ENCODE assay signal across 29 cellular contexts in the genomic region with DNA sequence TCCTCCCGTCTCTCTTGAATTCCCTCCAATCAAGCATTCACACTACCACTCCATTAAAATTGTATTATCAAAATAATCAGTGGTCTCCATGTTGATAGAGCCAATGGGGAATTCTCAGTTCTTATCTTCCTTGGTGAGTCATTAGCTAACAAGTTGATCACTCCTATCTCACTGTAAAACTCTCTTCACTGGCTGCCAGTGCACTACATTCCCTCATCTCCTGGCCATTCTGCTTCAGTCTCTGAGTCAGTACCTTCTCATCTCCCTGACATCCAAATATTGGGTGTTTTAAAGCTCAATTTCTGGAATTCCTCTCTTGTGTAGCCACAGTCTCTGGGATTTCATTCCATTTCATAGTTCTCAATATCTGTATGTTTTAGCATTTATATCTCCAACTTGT.
DNase-seq lines count a peak whose midpoint lies in the region; ATAC-seq and TF ChIP-seq lines count a peak whose summit lies in the region.
"Had no signal": no experiment of that assay in that cellular context is flagged by ENCODE, and none has a peak within 500 bp of the region (broad histone marks: within the 10 kb centered on the region; RNA-seq: fewer than 3 reads in every experiment).

No MANE protein-coding gene starts in this region.

- TF ChIP-seq CTCF in AG10803 (conservative IDR thresholded peaks at IDR 0.05; ENCODE audit: low read length) (no peak), foreskin fibroblast (IDR thresholded peaks at IDR 0.05; ENCODE audit: low read depth, low read length) (no peak), GM10266 (IDR thresholded peaks at IDR 0.05; ENCODE audit: control insufficient read depth, insufficient read depth, low read depth, missing control alignments) (no peak)

- DNase-seq in AG10803 (ENCODE audit: low read depth) (peak; percentile 34), HS-27A (ENCODE audit: low read depth) (peak; percentile 88), amniotic epithelial cell (ENCODE audit: low read depth) (peak; percentile 15), foreskin fibroblast (peak; percentile 36 to 71), NCI-H748 treated with DMSO at 0.1 percent for 48 hours (lab: John Stamatoyannopoulos, UW) (no peak), GM10266 (ENCODE audit: extremely low spot score) (no peak)
- DNase-seq in activated CD4-positive, alpha-beta T cell treated with anti-CD3 and anti-CD28 coated beads for 48 hours, result no peak
- DNase-seq: ACHN; activated B cell treated with CpG ODN at 0.5 μM for 24 hours; activated CD4-positive, alpha-beta memory T cell treated with anti-CD3 and anti-CD28 coated beads for 36 hours; activated CD8-positive, alpha-beta memory T cell treated with anti-CD3 and anti-CD28 coated beads, Interleukin-2, amount 50 U/mL, for 48 hours; body of pancreas; colonic mucosa; effector memory CD8-positive, alpha-beta T cell; GOT3; NCI-H1092 treated with DMSO at 0.1 percent for 48 hours; NCI-H1930; NCI-H345; nephron progenitor cell; OCI-M1; right lobe of liver; Right ventricle myocardium superior; stimulated activated CD4-positive, alpha-beta T cell treated with anti-CD3 and anti-CD28 coated beads, Interleukin-4, amount 100 ng/mL, for 4 hours; stimulated activated naive CD4-positive, alpha-beta T cell; T-helper 9 cell had no signal

- no peak overlapping the region for H3K4me3 ChIP-seq in AG10803 (ENCODE audit: low read length)
- no peak overlapping the region for H3K4me3 ChIP-seq in foreskin fibroblast (ENCODE audit: low read depth in 1 of 2, low read length in 2 of 2)
- H3K4me3 ChIP-seq: body of pancreas, colonic mucosa, right lobe of liver, thoracic aorta had no signal

- ATAC-seq in GM18870 (IDR thresholded peaks at IDR 0.05; ENCODE audit: unreplicated experiment), result no peak
- ATAC-seq: activated T-helper 17 cell treated with anti-CD3 and anti-CD28 coated beads, Interleukin-2, amount 50 U/mL, for 72 hours; body of pancreas; effector memory CD8-positive, alpha-beta T cell; esophagus mucosa; right lobe of liver had no signal

Comparison
In these comparisons a context has a peak if more than half of its experiments do, and no peak if none do; other contexts are left out.
1. DNase-seq: peak in AG10803 (single experiment), HS-27A (single experiment), amniotic epithelial cell (single experiment) and foreskin fibroblast (2 of 2); none in activated CD4-positive, alpha-beta T cell treated with anti-CD3 and anti-CD28 coated beads for 48 hours (single experiment), NCI-H748 treated with DMSO at 0.1 percent for 48 hours (single experiment) and GM10266 (single experiment).